In genomic region chr4:88010921-88011320, GRCh38 we compare ENCODE assay signal across 12 cellular contexts. TPM values are rescaled to one million over a fixed set of nuclear protein-coding genes. Genes with fewer than 3 reads are reported as not detected.
A peak's percentile ranks its signal among the peaks of the same experiment; 100 is the strongest.
DNase-seq lines count a peak whose midpoint lies in the region; ATAC-seq and TF ChIP-seq lines count a peak whose summit lies in the region.
"Had no signal": no experiment of that assay in that cellular context is flagged by ENCODE, and none has a peak within 500 bp of the region (broad histone marks: within the 10 kb centered on the region; RNA-seq: fewer than 3 reads in every experiment).

No MANE protein-coding gene starts in this region.

- peak overlapping the region; percentile 13 for H3K9ac ChIP-seq in GM23248
- peak overlapping the region; percentile 94 for H3K9ac ChIP-seq in skeletal muscle satellite cell (ENCODE audit: low read depth, low read length)

- peaks cover 26% of the 10 kb centered on the region for H3K36me3 Mint-ChIP-seq in activated T-helper 2 cell treated with anti-CD3 and anti-CD28 coated beads, Interferon-gamma antibody, Interleukin-2, Interleukin-4, amounts not matched to agents 10 μg/mL and 5 μg/mL and 100 μg/mL, durations not matched to agents 14 hours and 24 hours and 36 hours (ENCODE audit: low read depth)

- H3K4me2 ChIP-seq in GM23248 (ENCODE audit: unreplicated experiment) (peak overlapping the region; percentile 88), skeletal muscle satellite cell (ENCODE audit: low read length) (peak overlapping the region; percentile 84)

- no peak for TF ChIP-seq CTCF in gastroesophageal sphincter (IDR thresholded peaks at IDR 0.05)

- ATAC-seq in gastroesophageal sphincter (no peak), GM21576 (IDR thresholded peaks at IDR 0.05; ENCODE audit: unreplicated experiment) (no peak)

- peaks cover 27% of the 10 kb centered on the region for H3K4me1 ChIP-seq in GM23248 (ENCODE audit: insufficient read depth)
- peaks cover 12 to 85% (median 17%) of the 10 kb centered on the region in 3 donors for H3K4me1 ChIP-seq in gastroesophageal sphincter
- peaks cover 31% of the 10 kb centered on the region for H3K4me1 ChIP-seq in skeletal muscle satellite cell (ENCODE audit: control insufficient read depth, insufficient read depth, low read length)

- TF ChIP-seq POLR2A in gastroesophageal sphincter (IDR thresholded peaks at IDR 0.05): no peak

- peak overlapping the region; percentile 10 for H3K27ac Mint-ChIP-seq in activated T-helper 2 cell treated with anti-CD3 and anti-CD28 coated beads, Interferon-gamma antibody, Interleukin-2, Interleukin-4, amounts not matched to agents 10 μg/mL and 5 μg/mL and 100 μg/mL, durations not matched to agents 14 hours and 24 hours and 36 hours
- H3K27ac Mint-ChIP-seq: activated CD4-positive, alpha-beta memory T cell treated with anti-CD3 and anti-CD28 coated beads, Interleukin-2, amount 10 ng/mL, durations not matched to agents 7 days and 5 days; activated naive CD8-positive, alpha-beta T cell treated with anti-CD3 and anti-CD28 coated beads, Interleukin-2, amount 10 ng/mL, durations not matched to agents 7 days and 5 days; progenitor cell of endocrine pancreas had no signal

- H4K20me1 ChIP-seq in GM23248 (ENCODE audit: insufficient read depth): peaks cover 7% of the 10 kb centered on the region; the same call in 1 of the 2 replicates

- TF ChIP-seq EP300 in gastroesophageal sphincter (IDR thresholded peaks at IDR 0.05): no peak

- peaks cover 11% of the 10 kb centered on the region for H3K27me3 Mint-ChIP-seq in activated T-helper 2 cell treated with anti-CD3 and anti-CD28 coated beads, Interferon-gamma antibody, Interleukin-2, Interleukin-4, amounts not matched to agents 10 μg/mL and 5 μg/mL and 100 μg/mL, durations not matched to agents 14 hours and 24 hours and 36 hours (ENCODE audit: low read depth)

- H3F3A ChIP-seq in GM23248 (ENCODE audit: insufficient read depth): peaks cover 23% of the 10 kb centered on the region; the same call in 1 of the 2 replicates

- H3K9me3 ChIP-seq in GM23248 (ENCODE audit: low read depth) (no peaks in the 10 kb centered on the region), gastroesophageal sphincter (no peaks in the 10 kb centered on the region), skeletal muscle satellite cell (replicated peaks; ENCODE audit: low read length) (no peaks in the 10 kb centered on the region)

- H2AFZ ChIP-seq in GM23248: no peak overlapping the region

- peak overlapping the region; percentile 46 for H3K4me3 Mint-ChIP-seq in activated T-helper 2 cell treated with anti-CD3 and anti-CD28 coated beads, Interferon-gamma antibody, Interleukin-2, Interleukin-4, amounts not matched to agents 10 μg/mL and 5 μg/mL and 100 μg/mL, durations not matched to agents 14 hours and 24 hours and 36 hours (ENCODE audit: low read depth)
- H3K4me3 Mint-ChIP-seq: activated CD4-positive, alpha-beta memory T cell treated with anti-CD3 and anti-CD28 coated beads, Interleukin-2, amount 10 ng/mL, durations not matched to agents 7 days and 5 days; activated naive CD8-positive, alpha-beta T cell treated with anti-CD3 and anti-CD28 coated beads, Interleukin-2, amount 10 ng/mL, durations not matched to agents 7 days and 5 days had no signal

- intact Hi-C loops in activated T-helper 2 cell treated with anti-CD3 and anti-CD28 coated beads, Interferon-gamma antibody, Interleukin-2, Interleukin-4, amounts not matched to agents 10 μg/mL and 5 μg/mL and 100 μg/mL, durations not matched to agents 14 hours and 24 hours and 36 hours (cut with micrococcal nuclease): no loop called here

- H3K36me3 ChIP-seq in GM23248 (ENCODE audit: low read depth) (no peaks in the 10 kb centered on the region), gastroesophageal sphincter (no peaks in the 10 kb centered on the region), skeletal muscle satellite cell (ENCODE audit: insufficient read depth, low read length) (no peaks in the 10 kb centered on the region)

- H3K27me3 ChIP-seq in GM23248 (replicated peaks; ENCODE audit: insufficient read depth) (no peaks in the 10 kb centered on the region), gastroesophageal sphincter (no peaks in the 10 kb centered on the region), skeletal muscle satellite cell (ENCODE audit: control insufficient read depth, insufficient read depth, low read length) (no peaks in the 10 kb centered on the region)

- peaks cover 78% of the 10 kb centered on the region for H3K79me2 ChIP-seq in GM23248 (ENCODE audit: insufficient read depth)

- H3K4me1 Mint-ChIP-seq in activated T-helper 2 cell treated with anti-CD3 and anti-CD28 coated beads, Interferon-gamma antibody, Interleukin-2, Interleukin-4, amounts not matched to agents 10 μg/mL and 5 μg/mL and 100 μg/mL, durations not matched to agents 14 hours and 24 hours and 36 hours (ENCODE audit: low read depth): peaks cover 49% of the 10 kb centered on the region

- peak; percentile 28 for DNase-seq in GM23248
- DNase-seq in activated T-helper 2 cell treated with anti-CD3 and anti-CD28 coated beads, Interferon-gamma antibody, Interleukin-2, Interleukin-4, amounts not matched to agents 10 μg/mL and 5 μg/mL and 100 μg/mL, durations not matched to agents 14 hours and 24 hours and 36 hours (ENCODE audit: low spot score): no peak
- no peak for DNase-seq in NCI-H774 (lab: John Stamatoyannopoulos, UW)
- no peak for DNase-seq in GM19238 (ENCODE audit: insufficient read length, low spot score)
- DNase-seq: activated CD4-positive, alpha-beta memory T cell treated with anti-CD3 and anti-CD28 coated beads, Interleukin-2, amount 10 ng/mL, durations not matched to agents 7 days and 5 days; activated naive CD8-positive, alpha-beta T cell treated with anti-CD3 and anti-CD28 coated beads, Interleukin-2, amount 10 ng/mL, durations not matched to agents 7 days and 5 days; NCI-H1436; T-helper 1 cell had no signal

- no peaks in the 10 kb centered on the region for H3K9me2 ChIP-seq in GM23248 (ENCODE audit: insufficient read depth)

- H3K9me3 Mint-ChIP-seq in activated T-helper 2 cell treated with anti-CD3 and anti-CD28 coated beads, Interferon-gamma antibody, Interleukin-2, Interleukin-4, amounts not matched to agents 10 μg/mL and 5 μg/mL and 100 μg/mL, durations not matched to agents 14 hours and 24 hours and 36 hours: no peaks in the 10 kb centered on the region
- H3K9me3 Mint-ChIP-seq: activated CD4-positive, alpha-beta memory T cell treated with anti-CD3 and anti-CD28 coated beads, Interleukin-2, amount 10 ng/mL, durations not matched to agents 7 days and 5 days; activated naive CD8-positive, alpha-beta T cell treated with anti-CD3 and anti-CD28 coated beads, Interleukin-2, amount 10 ng/mL, durations not matched to agents 7 days and 5 days had no signal

- H3K27ac ChIP-seq in GM23248 (peak overlapping the region; percentile 21; the same call in 1 of the 2 replicates), gastroesophageal sphincter (peak overlapping the region in 3 of 4 donors; percentile 21 to 57 (median 50))

- H3K4me3 ChIP-seq in GM23248 (peak overlapping the region; percentile 87), gastroesophageal sphincter (peak overlapping the region in 1 of 2 donors; percentile 99), skeletal muscle satellite cell (ENCODE audit: low read length) (peak overlapping the region; percentile 88)

- in situ Hi-C loops in GM23248 (cut with MboI): no loop called here

- WGBS in GM23248 (ENCODE audit: low coverage in 1 of 2, low lambda C conversion rate in 2 of 2, missing lambda C conversion rate in 2 of 2), 2 experiments: 36 to 51% methylated on average over 2 of the region's 2 CpGs
- 17 to 32% methylated on average over 2 of the region's 2 CpGs for WGBS in gastroesophageal sphincter (ENCODE audit: low coverage in 1 of 2), 2 donors

RNA-seq across cellular contexts. Expression of gene PKD2, which starts 3.5 kb away (rescaled TPM):
- total RNA-seq in GM23248 (2014; rRNA removed; shearing (Covaris generic)): 125 and 136 TPM in 2 replicates
- polyA plus RNA-seq in GM23248 (2016; fragmentation: Nextera tagmentation; extraction: Ambion mirVana): 33.0 and 35.0 TPM in 2 replicates
- 13.6 and 16.6 TPM in 2 replicates for total RNA-seq in activated T-helper 2 cell treated with anti-CD3 and anti-CD28 coated beads, Interferon-gamma antibody, Interleukin-2, Interleukin-4, amounts not matched to agents 10 μg/mL and 5 μg/mL and 100 μg/mL, durations not matched to agents 14 hours and 24 hours and 36 hours
- 100 to 1,000 TPM in 3 of 4 donors, 10 to 100 TPM in 1; 84.5 to 125 (median 117) TPM for total RNA-seq in gastroesophageal sphincter
- total RNA-seq in skeletal muscle satellite cell (2012; rRNA removed): 32.3 and 32.7 TPM in 2 replicates

RNA-seq across cellular contexts. Expression of gene SPP1, which starts 35.4 kb away (rescaled TPM):
- total RNA-seq in GM23248 (2014; rRNA removed; shearing (Covaris generic)): 2.7 and 3.1 TPM in 2 replicates
- polyA plus RNA-seq in GM23248 (2016; fragmentation: Nextera tagmentation; extraction: Ambion mirVana): 3.5 and 4.4 TPM in 2 replicates
- total RNA-seq in activated T-helper 2 cell treated with anti-CD3 and anti-CD28 coated beads, Interferon-gamma antibody, Interleukin-2, Interleukin-4, amounts not matched to agents 10 μg/mL and 5 μg/mL and 100 μg/mL, durations not matched to agents 14 hours and 24 hours and 36 hours: 0.43 and 0.67 TPM in 2 replicates
- total RNA-seq in gastroesophageal sphincter: 10 to 100 TPM in 2 of 4 donors, 1 to 10 TPM in 2; 5.6 to 37.8 (median 10.3) TPM
- total RNA-seq in skeletal muscle satellite cell (2012; rRNA removed): 2.0 and 3.5 TPM in 2 replicates
